ENCODE assay signal across 10 cellular contexts in the genomic region with DNA sequence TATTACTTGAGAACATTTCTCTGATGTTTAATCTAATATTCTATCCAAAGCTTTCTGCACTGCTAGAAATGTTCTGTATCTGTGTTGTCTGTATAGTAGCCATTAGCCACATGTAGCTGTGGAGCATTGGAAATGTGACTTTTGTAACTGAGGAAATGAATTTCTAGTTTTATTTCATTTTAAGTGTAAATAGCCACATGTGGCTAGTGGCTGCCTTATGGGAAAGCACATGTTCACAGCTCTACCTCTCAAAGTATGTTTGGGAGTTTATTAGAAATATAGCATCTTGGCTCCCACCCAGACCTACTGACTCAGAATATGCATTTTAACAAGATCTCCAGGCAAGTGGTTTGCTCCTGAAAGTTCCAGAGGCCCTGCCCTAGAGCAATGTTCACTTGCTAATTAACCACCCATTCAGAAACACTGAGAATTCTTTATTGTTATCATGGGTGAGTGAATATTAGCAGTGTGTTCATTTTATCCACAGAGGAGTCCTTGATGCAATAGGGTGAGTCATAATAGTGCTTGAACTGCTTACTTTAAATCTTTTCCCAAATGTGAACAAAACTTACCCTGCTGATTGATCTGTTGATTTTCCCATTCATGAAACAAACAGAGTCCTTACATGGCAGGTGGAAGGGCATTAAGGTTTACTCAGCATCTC.
DNase-seq lines count a peak whose midpoint lies in the region; ATAC-seq and TF ChIP-seq lines count a peak whose summit lies in the region.
"Had no signal": no experiment of that assay in that cellular context is flagged by ENCODE, and none has a peak within 500 bp of the region (broad histone marks: within the 10 kb centered on the region; RNA-seq: fewer than 3 reads in every experiment).

No MANE protein-coding gene starts in this region.

- no peak for TF ChIP-seq RAD21 in SK-N-SH (IDR thresholded peaks at IDR 0.05; ENCODE audit: low read length)

- H4K20me1 ChIP-seq in SK-N-SH (ENCODE audit: insufficient read depth), result no peaks in the 10 kb centered on the region

- H3K27ac ChIP-seq in SK-N-SH (ENCODE audit: low read depth in 2 of 2, low read length in 1 of 2), result peak overlapping the region in 1 of 2 experiments; percentile 12; a peak in 1 of 4 replicates
- H3K27ac ChIP-seq: coronary artery had no signal

- no peaks in the 10 kb centered on the region for H3K9me2 ChIP-seq in SK-N-SH

- DNase-seq in COLO829 (ENCODE audit: low spot score), result peak; percentile 91
- peak; percentile 14 for DNase-seq in HS-27A (ENCODE audit: low read depth)
- no peak for DNase-seq in SK-N-SH
- DNase-seq in glomerular visceral epithelial cell (ENCODE audit: extremely low spot score), result peak; percentile 55
- DNase-seq in midbrain (lab: John Stamatoyannopoulos, UW), result no peak
- no peak for DNase-seq in AML-193 (lab: John Stamatoyannopoulos, UW)
- DNase-seq: islet precursor cell had no signal

- 0 out of 2 replicates have a peak, but pooled peaks cover 4% of the 10 kb centered on the region for H3K79me2 ChIP-seq in SK-N-SH (ENCODE audit: insufficient read depth)

- no peak overlapping the region for H2AFZ ChIP-seq in SK-N-SH (ENCODE audit: low read depth)

- H3K4me3 ChIP-seq in SK-N-SH (ENCODE audit: low read depth in 2 of 2, low read length in 1 of 2), result no peak overlapping the region
- H3K4me3 ChIP-seq: coronary artery had no signal

- H3F3A ChIP-seq in SK-N-SH (replicated peaks; ENCODE audit: insufficient read depth), result no peaks in the 10 kb centered on the region

- no peak overlapping the region for H3K4me2 ChIP-seq in SK-N-SH

- peaks cover 3 to 9% of the 10 kb centered on the region in 2 experiments for H3K4me1 ChIP-seq in SK-N-SH (ENCODE audit: control insufficient read depth in 1 of 2, insufficient read depth in 2 of 2, low read depth in 1 of 2, low read length in 1 of 2)

- no peak for TF ChIP-seq EP300 in SK-N-SH (IDR thresholded peaks at IDR 0.05; ENCODE audit: borderline replicate concordance in 1 of 2, low read depth in 1 of 2, low read length in 1 of 2)

- CTCF ChIA-PET in SK-N-SH (lab: Yijun Ruan, JAX), result interaction anchor here (1.2 to 1.3 kb wide), 2 partner anchors 10 to 130 kb away, joined by 3 to 5 read pairs; no protein-coding TSS in a partner anchor

- no peak overlapping the region for H3K9ac ChIP-seq in SK-N-SH

- TF ChIP-seq CTCF in SK-N-SH (IDR thresholded peaks at IDR 0.05), result no peak

- H3K36me3 ChIP-seq in SK-N-SH (replicated peaks in 1 of 2; ENCODE audit: control insufficient read depth in 1 of 2, insufficient read depth in 2 of 2, low read length in 1 of 2), result no peaks in the 10 kb centered on the region

- POLR2A ChIA-PET in SK-N-SH (lab: Yijun Ruan, JAX), result no interaction called here

- H3K9me3 ChIP-seq in SK-N-SH, result no peaks in the 10 kb centered on the region

- ATAC-seq in HG02623 (IDR thresholded peaks at IDR 0.05; ENCODE audit: unreplicated experiment) (no peak), HG03442 (IDR thresholded peaks at IDR 0.05; ENCODE audit: unreplicated experiment) (no peak)

- H3K27me3 ChIP-seq in SK-N-SH (ENCODE audit: insufficient read depth), result no peaks in the 10 kb centered on the region

TF ChIP-seq in SK-N-SH, 30 proteins besides CTCF, POLR2A, EP300 and RAD21:
- TF ChIP-seq POLR2AphosphoS5 (IDR thresholded peaks at IDR 0.05; ENCODE audit: low read depth, low read length), result no peak
- peak; percentile 48 for TF ChIP-seq FOSL2 (IDR thresholded peaks at IDR 0.05; ENCODE audit: borderline replicate concordance, low read depth)
- TF ChIP-seq, protein P1, sequence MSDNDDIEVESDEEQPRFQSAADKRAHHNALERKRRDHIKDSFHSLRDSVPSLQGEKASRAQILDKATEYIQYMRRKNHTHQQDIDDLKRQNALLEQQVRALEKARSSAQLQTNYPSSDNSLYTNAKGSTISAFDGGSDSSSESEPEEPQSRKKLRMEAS (IDR thresholded peaks at IDR 0.05; ENCODE audit: low read depth), result peak; percentile 14; the same call in 1 of the 2 replicates
- TF ChIP-seq PBX3 (IDR thresholded peaks at IDR 0.05), result no peak

Comparison
In these comparisons a context has a peak if more than half of its experiments do, and no peak if none do; other contexts are left out.
1. DNase-seq: peak in COLO829 (single experiment), HS-27A (single experiment) and glomerular visceral epithelial cell (single experiment); none in SK-N-SH (single experiment), midbrain (single experiment) and AML-193 (0 of 2).